In genomic region chr10:109880886-109881467, GRCh38 we compare ENCODE assay signal across 13 cellular contexts. TPM values are rescaled to one million over a fixed set of nuclear protein-coding genes. Genes with fewer than 3 reads are reported as not detected.
DNase-seq lines count a peak whose midpoint lies in the region; ATAC-seq and TF ChIP-seq lines count a peak whose summit lies in the region.
"Had no signal": no experiment of that assay in that cellular context is flagged by ENCODE, and none has a peak within 500 bp of the region (broad histone marks: within the 10 kb centered on the region; RNA-seq: fewer than 3 reads in every experiment).

No MANE protein-coding gene starts in this region.

- H3K4me1 Mint-ChIP-seq in type B pancreatic cell (ENCODE audit: unreplicated experiment): peaks cover 26% of the 10 kb centered on the region

- no peak overlapping the region for H3K9ac ChIP-seq in DND-41 (ENCODE audit: low read depth, low read length)

- no peak for DNase-seq in DND-41
- peak; percentile 15 for DNase-seq in GM19240 (ENCODE audit: insufficient read length, low spot score)
- peak; percentile 23 for DNase-seq in Jurkat, Clone E6-1 (ENCODE audit: low read depth, low spot score)
- DNase-seq in BE2C: no peak
- DNase-seq in hepatic stellate cell (ENCODE audit: low spot score): no peak
- no peak for DNase-seq in SJCRH30
- DNase-seq in type B pancreatic cell (ENCODE audit: extremely low spot score, unreplicated experiment): no peak
- DNase-seq: activated CD4-positive, alpha-beta T cell treated with anti-CD3 and anti-CD28 coated beads, Interleukin-2, amount 50 U/mL, for 4 hours; gastrocnemius medialis; NCI-H146; T-cell had no signal

- H3K27me3 Mint-ChIP-seq in type B pancreatic cell: no peaks in the 10 kb centered on the region
- H3K27me3 Mint-ChIP-seq: activated naive CD8-positive, alpha-beta T cell; T-cell had no signal

- no peak overlapping the region for H3K4me3 Mint-ChIP-seq in type B pancreatic cell
- H3K4me3 Mint-ChIP-seq: activated naive CD8-positive, alpha-beta T cell; T-cell had no signal

- no peaks in the 10 kb centered on the region for H3K79me2 ChIP-seq in DND-41 (ENCODE audit: insufficient read depth, low read length)

- H3K27ac Mint-ChIP-seq in type B pancreatic cell: no peak overlapping the region
- H3K27ac Mint-ChIP-seq: activated naive CD8-positive, alpha-beta T cell; T-cell had no signal

- H3K9me3 ChIP-seq in DND-41 (ENCODE audit: insufficient read depth, low read length, severe bottlenecking): no peaks in the 10 kb centered on the region
- no peaks in the 10 kb centered on the region for H3K9me3 ChIP-seq in BE2C
- no peaks in the 10 kb centered on the region for H3K9me3 ChIP-seq in SJCRH30 (replicated peaks)
- H3K9me3 ChIP-seq: gastrocnemius medialis had no signal

- ATAC-seq in DND-41 (ENCODE audit: insufficient read depth, low read depth) (0 out of 3 replicates have a peak, but pooled peaks have one; percentile 10), HG02840 (IDR thresholded peaks at IDR 0.05; ENCODE audit: low FRiP score, unreplicated experiment) (peak; percentile 80)
- ATAC-seq: gastrocnemius medialis, T-cell had no signal

- H3K9me3 Mint-ChIP-seq in type B pancreatic cell: no peaks in the 10 kb centered on the region
- H3K9me3 Mint-ChIP-seq: T-cell had no signal

- H3K36me3 Mint-ChIP-seq in type B pancreatic cell: peaks cover 25% of the 10 kb centered on the region

- no peak overlapping the region for H3K4me2 ChIP-seq in DND-41 (ENCODE audit: insufficient read depth, low read length)

- TF ChIP-seq CTCF in DND-41 (IDR thresholded peaks at IDR 0.05; ENCODE audit: borderline replicate concordance, extremely low read depth, low read length, poor library complexity, severe bottlenecking): no peak
- TF ChIP-seq CTCF in BE2C (IDR thresholded peaks at IDR 0.05; ENCODE audit: low read depth, low read length): no peak
- TF ChIP-seq CTCF in type B pancreatic cell (conservative IDR thresholded peaks at IDR 0.05): no peak

- no peaks in the 10 kb centered on the region for H3K27me3 ChIP-seq in DND-41 (ENCODE audit: insufficient read depth, low read length, poor library complexity)
- H3K27me3 ChIP-seq in BE2C: no peaks in the 10 kb centered on the region
- no peaks in the 10 kb centered on the region for H3K27me3 ChIP-seq in SJCRH30
- H3K27me3 ChIP-seq: gastrocnemius medialis had no signal

- H3K36me3 ChIP-seq in DND-41 (ENCODE audit: insufficient read depth, low read length) (peaks cover 80% of the 10 kb centered on the region), BE2C (peaks cover 11% of the 10 kb centered on the region; the same call in 1 of the 2 replicates), SJCRH30 (peaks cover 50% of the 10 kb centered on the region)

- H3K4me1 ChIP-seq in DND-41 (ENCODE audit: insufficient read depth, low read length) (no peaks in the 10 kb centered on the region), BE2C (peaks cover 7% of the 10 kb centered on the region), SJCRH30 (no peaks in the 10 kb centered on the region)

- H3K4me3 ChIP-seq in DND-41 (ENCODE audit: low read depth in 1 of 2, low read length in 2 of 2): no peak overlapping the region
- no peak overlapping the region for H3K4me3 ChIP-seq in Jurkat, Clone E6-1 (ENCODE audit: low read length)
- no peak overlapping the region for H3K4me3 ChIP-seq in BE2C (ENCODE audit: low read depth, low read length)
- H3K4me3 ChIP-seq in SJCRH30: no peak overlapping the region
- H3K4me3 ChIP-seq: gastrocnemius medialis had no signal

- H4K20me1 ChIP-seq in DND-41 (ENCODE audit: insufficient read depth, low read length): peaks cover 4% of the 10 kb centered on the region; the same call in 1 of the 2 replicates

- H3K27ac ChIP-seq in DND-41 (ENCODE audit: low read length): no peak overlapping the region
- no peak overlapping the region for H3K27ac ChIP-seq in SJCRH30
- H3K27ac ChIP-seq: gastrocnemius medialis had no signal

- H2AFZ ChIP-seq in DND-41 (ENCODE audit: low read depth, low read length): no peak overlapping the region

RNA-seq across cellular contexts. Expression of gene XPNPEP1, which starts 42.3 kb away (rescaled TPM):
- 86.1 TPM for polyA plus RNA-seq in Jurkat, Clone E6-1 (2012; ENCODE audit: insufficient read depth, insufficient read length)
- 121 TPM for polyA plus RNA-seq in BE2C (2012; ENCODE audit: insufficient read depth, insufficient read length, low read depth)
- 109 and 112 TPM in 2 replicates for total RNA-seq in SJCRH30 (2014; rRNA removed; shearing (Covaris generic))
- total RNA-seq in type B pancreatic cell (ENCODE audit: low replicate concordance): 50.1 and 76.6 TPM in 2 replicates

Comparison
In these comparisons a context has a peak if more than half of its experiments do, and no peak if none do; other contexts are left out.
1. DNase-seq: peak in GM19240 (single experiment) and Jurkat, Clone E6-1 (single experiment); none in DND-41 (single experiment), BE2C (single experiment), hepatic stellate cell (single experiment), SJCRH30 (0 of 2) and type B pancreatic cell (single experiment).